In genomic region chr3:57141719-57142118, GRCh38 we compare ENCODE assay signal across 1 cellular context.
TF ChIP-seq lines count a peak whose summit lies in the region.

No MANE protein-coding gene starts in this region.

TF ChIP-seq in H1, 55 proteins besides CTCF, POLR2A, EP300 and RAD21:
- TF ChIP-seq YY1 (IDR thresholded peaks at IDR 0.05; ENCODE audit: low read depth, low read length) = no peak
- no peak for TF ChIP-seq NANOG (IDR thresholded peaks at IDR 0.05; ENCODE audit: insufficient read depth, low read depth, low read length, poor library complexity, severe bottlenecking)
- TF ChIP-seq ATF2 (IDR thresholded peaks at IDR 0.05; ENCODE audit: low read length) = no peak
- no peak for TF ChIP-seq EGR1 (IDR thresholded peaks at IDR 0.05; ENCODE audit: borderline replicate concordance, low read depth, low read length)
- TF ChIP-seq ZNF274 (IDR thresholded peaks at IDR 0.05; ENCODE audit: borderline replicate concordance, extremely low read depth, low read length) = no peak
- no peak for TF ChIP-seq TAF1 (IDR thresholded peaks at IDR 0.05; ENCODE audit: low read depth, low read length)
- no peak for TF ChIP-seq SIX5 (IDR thresholded peaks at IDR 0.05; ENCODE audit: low read depth, low read length)
- no peak for TF ChIP-seq CHD1 (IDR thresholded peaks at IDR 0.05; ENCODE audit: low read depth, low read length)
- no peak for TF ChIP-seq HDAC2 (IDR thresholded peaks at IDR 0.05; ENCODE audit: borderline replicate concordance in 1 of 2, low read depth in 2 of 2, low read length in 2 of 2)
- no peak for TF ChIP-seq CREB1 (IDR thresholded peaks at IDR 0.05)
- no peak for TF ChIP-seq USF2 (IDR thresholded peaks at IDR 0.05; ENCODE audit: low read length)
- no peak for TF ChIP-seq CEBPB (IDR thresholded peaks at IDR 0.05; ENCODE audit: low read depth, low read length)
- no peak for TF ChIP-seq SAP30 (IDR thresholded peaks at IDR 0.05; ENCODE audit: insufficient read depth, insufficient replicate concordance, low read length)
- no peak for TF ChIP-seq CBX5 (IDR thresholded peaks at IDR 0.05; ENCODE audit: low read depth, low read length)
TF ChIP-seq in H1: peak in this region for 0.
